ENCODE assay signal across 8 cellular contexts in genomic region chr22:29306175-29306829, GRCh38. TPM values are rescaled to one million over a fixed set of nuclear protein-coding genes. Genes with fewer than 3 reads are reported as not detected.
DNase-seq lines count a peak whose midpoint lies in the region; ATAC-seq, FAIRE-seq and TF ChIP-seq lines count a peak whose summit lies in the region.

GAS2L1 (plus strand) TSS chr22:29306650; CDS start chr22:29308106, 1,456 bp downstream.

- intact Hi-C loops in activated CD4-positive, alpha-beta memory T cell treated with anti-CD3 and anti-CD28 coated beads for 36 hours (cut with micrococcal nuclease) = loop anchor here (5.0 kb wide), 1 partner anchor 39 kb away; the partner anchor contains the start of genes EWSR1 and RHBDD3
- intact Hi-C loops in endothelial cell of umbilical vein (cut with micrococcal nuclease) = loop anchor here (1.0 to 5.0 kb wide), 2 partner anchors 39 to 53 kb away; partner anchors contain the start of genes EWSR1 and RHBDD3

- H3K36me3 Mint-ChIP-seq in activated CD4-positive, alpha-beta memory T cell treated with anti-CD3 and anti-CD28 coated beads for 36 hours = no peaks in the 10 kb centered on the region

- H3K9me3 Mint-ChIP-seq in activated CD4-positive, alpha-beta memory T cell treated with anti-CD3 and anti-CD28 coated beads for 36 hours = no peaks in the 10 kb centered on the region
- no peaks in the 10 kb centered on the region for H3K9me3 Mint-ChIP-seq in stimulated activated naive CD8-positive, alpha-beta T cell treated with anti-CD3 and anti-CD28 coated beads, Interleukin-15, amount 100 ng/mL, for 72 hours

- H3K27me3 Mint-ChIP-seq in activated CD4-positive, alpha-beta memory T cell treated with anti-CD3 and anti-CD28 coated beads for 36 hours = peaks cover 12% of the 10 kb centered on the region
- H3K27me3 Mint-ChIP-seq in stimulated activated naive CD8-positive, alpha-beta T cell treated with anti-CD3 and anti-CD28 coated beads, Interleukin-15, amount 100 ng/mL, for 72 hours = peaks cover 51% of the 10 kb centered on the region

- peaks cover 36% of the 10 kb centered on the region for H3K4me1 ChIP-seq in endothelial cell of umbilical vein (ENCODE audit: control insufficient read depth, extremely low read depth, insufficient read depth, low read length)

- peaks cover 18% of the 10 kb centered on the region for H3K4me1 Mint-ChIP-seq in activated CD4-positive, alpha-beta memory T cell treated with anti-CD3 and anti-CD28 coated beads for 36 hours (ENCODE audit: low read depth)
- H3K4me1 Mint-ChIP-seq in stimulated activated naive CD8-positive, alpha-beta T cell treated with anti-CD3 and anti-CD28 coated beads, Interleukin-15, amount 100 ng/mL, for 72 hours = peaks cover 54% of the 10 kb centered on the region

- H3K27ac ChIP-seq in endothelial cell of umbilical vein (ENCODE audit: insufficient read depth, low read depth, low read length) = peak within 1 kb of the TSS; percentile 87

- H3K4me2 ChIP-seq in endothelial cell of umbilical vein (ENCODE audit: insufficient read depth, low read length) = peak within 1 kb of the TSS; percentile 85

- H3K9me1 ChIP-seq in endothelial cell of umbilical vein (replicated peaks; ENCODE audit: control insufficient read depth, extremely low read depth, insufficient read depth, low read length) = no peaks in the 10 kb centered on the region

- H3K4me3 Mint-ChIP-seq in activated CD4-positive, alpha-beta memory T cell treated with anti-CD3 and anti-CD28 coated beads for 36 hours = peak within 1 kb of the TSS; percentile 66
- H3K4me3 Mint-ChIP-seq in stimulated activated naive CD8-positive, alpha-beta T cell treated with anti-CD3 and anti-CD28 coated beads, Interleukin-15, amount 100 ng/mL, for 72 hours = peak within 1 kb of the TSS; percentile 82 to 87

- FAIRE-seq in endothelial cell of umbilical vein (lab: Jason Lieb, UNC) = peak; percentile 91

- DNase-seq in 8988T (peak; percentile 94), GM04503 (ENCODE audit: low read depth) (peak; percentile 31), NCI-H2171 (lab: John Stamatoyannopoulos, UW) (peak; percentile 65), endothelial cell of umbilical vein (ENCODE audit: low read depth, low spot score) (peak; percentile 85), medulla oblongata (ENCODE audit: extremely low spot score) (peak; percentile 72), cerebellar nuclear complex (lab: John Stamatoyannopoulos, UW) (no peak)
- DNase-seq in activated CD4-positive, alpha-beta memory T cell treated with anti-CD3 and anti-CD28 coated beads for 36 hours = peak; percentile 71
- DNase-seq in stimulated activated naive CD8-positive, alpha-beta T cell treated with anti-CD3 and anti-CD28 coated beads, Interleukin-15, amount 100 ng/mL, for 72 hours = peak; percentile 53 to 64

- peak within 1 kb of the TSS; percentile 77 for H3K9ac ChIP-seq in endothelial cell of umbilical vein (replicated peaks; ENCODE audit: extremely low read depth, insufficient read depth, low read length)

- no peak within 1 kb of the TSS for H3K27ac Mint-ChIP-seq in activated CD4-positive, alpha-beta memory T cell treated with anti-CD3 and anti-CD28 coated beads for 36 hours
- no peak within 1 kb of the TSS for H3K27ac Mint-ChIP-seq in stimulated activated naive CD8-positive, alpha-beta T cell treated with anti-CD3 and anti-CD28 coated beads, Interleukin-15, amount 100 ng/mL, for 72 hours

- TF ChIP-seq CTCF in endothelial cell of umbilical vein (IDR thresholded peaks at IDR 0.05; ENCODE audit: extremely low read depth in 1 of 2, insufficient read depth in 1 of 2, low read depth in 1 of 2, low read length in 2 of 2) = peak; percentile 56 to 78

- peaks cover 9% of the 10 kb centered on the region for H3K79me2 ChIP-seq in endothelial cell of umbilical vein (ENCODE audit: control insufficient read depth, insufficient read depth, low read length)

- H3K36me3 ChIP-seq in endothelial cell of umbilical vein (ENCODE audit: control insufficient read depth in 2 of 2, extremely low read depth in 1 of 2, insufficient read depth in 2 of 2, low read length in 2 of 2) = no peaks in the 10 kb centered on the region

- no peaks in the 10 kb centered on the region for H3K27me3 ChIP-seq in endothelial cell of umbilical vein (ENCODE audit: control insufficient read depth in 2 of 2, insufficient read depth in 2 of 2, low read length in 2 of 2)

- no TSS peak for BruUV-seq in endothelial cell of umbilical vein (replicated peaks; lab: Mats Ljungman, UMichigan)

- no peak for TF ChIP-seq POLR2A in endothelial cell of umbilical vein (IDR thresholded peaks at IDR 0.05; ENCODE audit: low read depth, low read length)

- peak within 1 kb of the TSS; percentile 93 for H2AFZ ChIP-seq in endothelial cell of umbilical vein (ENCODE audit: low read depth, low read length)

- POLR2A ChIA-PET in activated CD4-positive, alpha-beta memory T cell treated with anti-CD3 and anti-CD28 coated beads for 36 hours (lab: Charles Lee) = interaction anchor here (1.5 kb wide), 1 partner anchor 9 kb away, joined by 3 read pairs; no protein-coding TSS in a partner anchor
- POLR2A ChIA-PET in endothelial cell of umbilical vein (lab: Charles Lee) = interaction anchor here (0.6 kb wide), 1 partner anchor 13 kb away, joined by 3 read pairs; no protein-coding TSS in a partner anchor

- no peaks in the 10 kb centered on the region for H3K9me3 ChIP-seq in endothelial cell of umbilical vein (replicated peaks; ENCODE audit: control insufficient read depth, insufficient read depth, low read length)

- peak; percentile 61 for ATAC-seq in stimulated activated naive CD8-positive, alpha-beta T cell treated with anti-CD3 and anti-CD28 coated beads, Interleukin-15, amount 100 ng/mL, for 72 hours

- H4K20me1 ChIP-seq in endothelial cell of umbilical vein (replicated peaks; ENCODE audit: control insufficient read depth, extremely low read depth, insufficient read depth, low read length) = no peaks in the 10 kb centered on the region

- H3K4me3 ChIP-seq in endothelial cell of umbilical vein (replicated peaks in 1 of 3; ENCODE audit: insufficient read depth in 1 of 3, low read depth in 1 of 3, low read length in 3 of 3) = peak within 1 kb of the TSS; percentile 82 to 85 (median 84)

- dilution Hi-C loops in endothelial cell of umbilical vein (cut with MboI; ENCODE audit: extremely low pct_ligation_motif_present, low sequenced_read_pairs) = no loop called here

- CTCF ChIA-PET in activated CD4-positive, alpha-beta memory T cell treated with anti-CD3 and anti-CD28 coated beads for 36 hours (lab: Charles Lee) = interaction anchor here (1.1 to 1.6 kb wide), 3 partner anchors 11 to 21 kb away, joined by 3 to 4 read pairs (median 3); no protein-coding TSS in a partner anchor
- CTCF ChIA-PET in endothelial cell of umbilical vein (lab: Charles Lee) = interaction anchor here (1.1 to 2.0 kb wide), 7 partner anchors 11 to 199 kb away, joined by 3 to 16 read pairs (median 5); no protein-coding TSS in a partner anchor

TF ChIP-seq in endothelial cell of umbilical vein, 7 proteins besides CTCF, POLR2A, EP300 and RAD21:
- TF ChIP-seq MYC (IDR thresholded peaks at IDR 0.05; ENCODE audit: low read depth, low read length) (no peak), POLR2AphosphoS5 (IDR thresholded peaks at IDR 0.05; ENCODE audit: insufficient read depth, low read depth, low read length) (peak; percentile 45), JUN (IDR thresholded peaks at IDR 0.05; ENCODE audit: borderline replicate concordance, insufficient read depth, insufficient read length, low read depth) (no peak)
TF ChIP-seq in endothelial cell of umbilical vein: peak in this region for 1.

RNA-seq across cellular contexts. Expression of gene GAS2L1, which starts in this region (rescaled TPM):
- total RNA-seq in activated CD4-positive, alpha-beta memory T cell treated with anti-CD3 and anti-CD28 coated beads for 36 hours = 1 to 10 TPM; 1.3 to 1.4 TPM
- 42.1 and 44.0 TPM in 2 replicates for total RNA-seq in endothelial cell of umbilical vein
- 30.5 and 39.3 TPM in 2 replicates for polyA plus RNA-seq in endothelial cell of umbilical vein
- polyA plus RNA-seq in endothelial cell of umbilical vein (2011; cell fraction: cytosol; rRNA removed) = 19.9 and 27.5 TPM in 2 replicates
- polyA plus RNA-seq in endothelial cell of umbilical vein (2011; cell fraction: nucleus; rRNA removed) = 24.5 and 30.4 TPM in 2 replicates
- polyA plus RNA-seq in endothelial cell of umbilical vein (2012) = 24.5 and 34.1 TPM in 2 replicates
- polyA minus RNA-seq in endothelial cell of umbilical vein = 11.0 and 18.4 TPM in 2 replicates
- polyA minus RNA-seq in endothelial cell of umbilical vein (2011; cell fraction: cytosol; rRNA and poly(A)+ RNA removed) = 11.4 TPM
- polyA minus RNA-seq in endothelial cell of umbilical vein (2011; cell fraction: nucleus; rRNA and poly(A)+ RNA removed) = 13.3 and 16.6 TPM in 2 replicates

Comparison
In these comparisons a context has a peak if more than half of its experiments do, and no peak if none do; other contexts are left out.
1. RNA of gene GAS2L1 (total RNA-seq): 42.1 to 44.0 TPM in endothelial cell of umbilical vein; 1.3 to 1.4 TPM in activated CD4-positive, alpha-beta memory T cell treated with anti-CD3 and anti-CD28 coated beads for 36 hours; every median in the first group is over 10 times any median in the second.
2. DNase-seq: peak in 8988T (single experiment), GM04503 (single experiment), NCI-H2171 (single experiment), activated CD4-positive, alpha-beta memory T cell treated with anti-CD3 and anti-CD28 coated beads for 36 hours (single experiment), endothelial cell of umbilical vein (single experiment), medulla oblongata (single experiment) and stimulated activated naive CD8-positive, alpha-beta T cell treated with anti-CD3 and anti-CD28 coated beads, Interleukin-15, amount 100 ng/mL, for 72 hours (2 of 2); none in cerebellar nuclear complex (0 of 2).